ENCODE assay signal across 1 cellular context in the genomic region with DNA sequence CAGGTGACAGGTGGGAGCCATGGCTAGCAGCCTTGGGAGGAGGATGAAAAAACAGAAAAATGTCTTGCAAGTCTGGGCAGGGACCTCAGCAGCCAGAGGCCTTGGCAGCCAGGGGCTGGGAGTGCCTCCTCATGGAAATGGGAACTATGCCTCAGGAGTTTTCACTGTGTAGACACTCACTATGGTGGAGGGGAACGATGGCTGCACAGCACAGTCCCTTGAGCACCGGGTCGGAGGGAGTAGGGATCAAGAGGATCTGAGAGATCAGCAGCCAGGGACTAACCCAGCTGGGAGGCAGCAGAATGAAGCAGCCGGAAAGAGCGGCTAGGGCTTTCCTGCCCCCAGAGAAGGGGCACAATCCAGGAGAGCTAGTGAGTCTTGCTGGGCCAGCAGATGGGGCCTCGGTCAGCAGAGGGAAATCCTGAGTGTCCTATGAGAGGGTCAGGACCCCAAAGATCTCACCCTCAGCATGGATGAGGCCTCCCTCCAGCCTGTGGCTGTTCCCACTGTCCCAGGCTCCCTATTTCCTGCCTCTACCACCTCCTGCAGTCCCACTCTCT.
TF ChIP-seq lines count a peak whose summit lies in the region.

No MANE protein-coding gene starts in this region.

TF ChIP-seq in K562, 482 proteins besides CTCF, POLR2A, EP300 and RAD21 (continued from another document and continues in another):
- TF ChIP-seq, protein P1, sequence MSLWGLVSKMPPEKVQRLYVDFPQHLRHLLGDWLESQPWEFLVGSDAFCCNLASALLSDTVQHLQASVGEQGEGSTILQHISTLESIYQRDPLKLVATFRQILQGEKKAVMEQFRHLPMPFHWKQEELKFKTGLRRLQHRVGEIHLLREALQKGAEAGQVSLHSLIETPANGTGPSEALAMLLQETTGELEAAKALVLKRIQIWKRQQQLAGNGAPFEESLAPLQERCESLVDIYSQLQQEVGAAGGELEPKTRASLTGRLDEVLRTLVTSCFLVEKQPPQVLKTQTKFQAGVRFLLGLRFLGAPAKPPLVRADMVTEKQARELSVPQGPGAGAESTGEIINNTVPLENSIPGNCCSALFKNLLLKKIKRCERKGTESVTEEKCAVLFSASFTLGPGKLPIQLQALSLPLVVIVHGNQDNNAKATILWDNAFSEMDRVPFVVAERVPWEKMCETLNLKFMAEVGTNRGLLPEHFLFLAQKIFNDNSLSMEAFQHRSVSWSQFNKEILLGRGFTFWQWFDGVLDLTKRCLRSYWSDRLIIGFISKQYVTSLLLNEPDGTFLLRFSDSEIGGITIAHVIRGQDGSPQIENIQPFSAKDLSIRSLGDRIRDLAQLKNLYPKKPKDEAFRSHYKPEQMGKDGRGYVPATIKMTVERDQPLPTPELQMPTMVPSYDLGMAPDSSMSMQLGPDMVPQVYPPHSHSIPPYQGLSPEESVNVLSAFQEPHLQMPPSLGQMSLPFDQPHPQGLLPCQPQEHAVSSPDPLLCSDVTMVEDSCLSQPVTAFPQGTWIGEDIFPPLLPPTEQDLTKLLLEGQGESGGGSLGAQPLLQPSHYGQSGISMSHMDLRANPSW (CRISPR knock-in tag; IDR thresholded peaks at IDR 0.05): no peak
- TF ChIP-seq, protein P2, sequence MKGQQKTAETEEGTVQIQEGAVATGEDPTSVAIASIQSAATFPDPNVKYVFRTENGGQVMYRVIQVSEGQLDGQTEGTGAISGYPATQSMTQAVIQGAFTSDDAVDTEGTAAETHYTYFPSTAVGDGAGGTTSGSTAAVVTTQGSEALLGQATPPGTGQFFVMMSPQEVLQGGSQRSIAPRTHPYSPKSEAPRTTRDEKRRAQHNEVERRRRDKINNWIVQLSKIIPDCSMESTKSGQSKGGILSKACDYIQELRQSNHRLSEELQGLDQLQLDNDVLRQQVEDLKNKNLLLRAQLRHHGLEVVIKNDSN (CRISPR knock-in tag; IDR thresholded peaks at IDR 0.05): no peak
- 0 out of 2 replicates have a peak, but pooled peaks have one; percentile 26 for TF ChIP-seq CAMTA2 (CRISPR knock-in tag; conservative IDR thresholded peaks at IDR 0.05)
- TF ChIP-seq, protein P3, sequence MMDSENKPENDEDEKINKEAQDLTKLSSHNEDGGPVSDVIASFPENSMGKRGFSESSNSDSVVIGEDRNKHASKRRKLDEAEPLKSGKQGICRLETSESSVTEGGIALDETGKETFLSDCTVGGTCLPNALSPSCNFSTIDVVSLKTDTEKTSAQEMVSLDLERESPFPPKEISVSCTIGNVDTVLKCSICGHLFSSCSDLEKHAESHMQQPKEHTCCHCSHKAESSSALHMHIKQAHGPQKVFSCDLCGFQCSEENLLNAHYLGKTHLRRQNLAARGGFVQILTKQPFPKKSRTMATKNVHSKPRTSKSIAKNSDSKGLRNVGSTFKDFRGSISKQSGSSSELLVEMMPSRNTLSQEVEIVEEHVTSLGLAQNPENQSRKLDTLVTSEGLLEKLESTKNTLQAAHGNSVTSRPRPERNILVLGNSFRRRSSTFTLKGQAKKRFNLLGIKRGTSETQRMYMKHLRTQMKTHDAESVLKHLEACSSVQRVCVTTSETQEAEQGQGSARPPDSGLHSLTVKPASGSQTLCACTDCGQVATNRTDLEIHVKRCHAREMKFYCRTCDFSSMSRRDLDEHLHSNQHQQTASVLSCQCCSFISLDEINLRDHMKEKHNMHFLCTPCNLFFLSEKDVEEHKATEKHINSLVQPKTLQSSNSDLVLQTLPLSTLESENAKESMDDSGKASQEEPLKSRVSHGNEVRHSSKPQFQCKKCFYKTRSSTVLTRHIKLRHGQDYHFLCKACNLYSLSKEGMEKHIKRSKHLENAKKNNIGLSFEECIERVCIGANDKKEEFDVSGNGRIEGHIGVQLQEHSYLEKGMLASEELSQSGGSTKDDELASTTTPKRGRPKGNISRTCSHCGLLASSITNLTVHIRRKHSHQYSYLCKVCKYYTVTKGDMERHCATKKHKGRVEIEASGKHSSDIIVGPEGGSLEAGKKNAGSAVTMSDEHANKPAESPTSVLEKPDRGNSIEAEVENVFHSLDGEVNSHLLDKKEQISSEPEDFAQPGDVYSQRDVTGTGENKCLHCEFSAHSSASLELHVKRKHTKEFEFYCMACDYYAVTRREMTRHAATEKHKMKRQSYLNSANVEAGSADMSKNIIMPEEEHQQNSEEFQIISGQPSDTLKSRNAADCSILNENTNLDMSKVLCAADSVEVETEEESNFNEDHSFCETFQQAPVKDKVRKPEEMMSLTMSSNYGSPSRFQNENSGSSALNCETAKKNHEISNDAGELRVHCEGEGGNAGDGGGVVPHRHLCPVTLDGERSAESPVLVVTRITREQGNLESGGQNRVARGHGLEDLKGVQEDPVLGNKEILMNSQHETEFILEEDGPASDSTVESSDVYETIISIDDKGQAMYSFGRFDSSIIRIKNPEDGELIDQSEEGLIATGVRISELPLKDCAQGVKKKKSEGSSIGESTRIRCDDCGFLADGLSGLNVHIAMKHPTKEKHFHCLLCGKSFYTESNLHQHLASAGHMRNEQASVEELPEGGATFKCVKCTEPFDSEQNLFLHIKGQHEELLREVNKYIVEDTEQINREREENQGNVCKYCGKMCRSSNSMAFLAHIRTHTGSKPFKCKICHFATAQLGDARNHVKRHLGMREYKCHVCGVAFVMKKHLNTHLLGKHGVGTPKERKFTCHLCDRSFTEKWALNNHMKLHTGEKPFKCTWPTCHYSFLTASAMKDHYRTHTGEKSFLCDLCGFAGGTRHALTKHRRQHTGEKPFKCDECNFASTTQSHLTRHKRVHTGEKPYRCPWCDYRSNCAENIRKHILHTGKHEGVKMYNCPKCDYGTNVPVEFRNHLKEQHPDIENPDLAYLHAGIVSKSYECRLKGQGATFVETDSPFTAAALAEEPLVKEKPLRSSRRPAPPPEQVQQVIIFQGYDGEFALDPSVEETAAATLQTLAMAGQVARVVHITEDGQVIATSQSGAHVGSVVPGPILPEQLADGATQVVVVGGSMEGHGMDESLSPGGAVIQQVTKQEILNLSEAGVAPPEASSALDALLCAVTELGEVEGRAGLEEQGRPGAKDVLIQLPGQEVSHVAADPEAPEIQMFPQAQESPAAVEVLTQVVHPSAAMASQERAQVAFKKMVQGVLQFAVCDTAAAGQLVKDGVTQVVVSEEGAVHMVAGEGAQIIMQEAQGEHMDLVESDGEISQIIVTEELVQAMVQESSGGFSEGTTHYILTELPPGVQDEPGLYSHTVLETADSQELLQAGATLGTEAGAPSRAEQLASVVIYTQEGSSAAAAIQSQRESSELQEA (IDR thresholded peaks at IDR 0.05; ENCODE audit: low read depth): no peak
- TF ChIP-seq, protein P4, sequence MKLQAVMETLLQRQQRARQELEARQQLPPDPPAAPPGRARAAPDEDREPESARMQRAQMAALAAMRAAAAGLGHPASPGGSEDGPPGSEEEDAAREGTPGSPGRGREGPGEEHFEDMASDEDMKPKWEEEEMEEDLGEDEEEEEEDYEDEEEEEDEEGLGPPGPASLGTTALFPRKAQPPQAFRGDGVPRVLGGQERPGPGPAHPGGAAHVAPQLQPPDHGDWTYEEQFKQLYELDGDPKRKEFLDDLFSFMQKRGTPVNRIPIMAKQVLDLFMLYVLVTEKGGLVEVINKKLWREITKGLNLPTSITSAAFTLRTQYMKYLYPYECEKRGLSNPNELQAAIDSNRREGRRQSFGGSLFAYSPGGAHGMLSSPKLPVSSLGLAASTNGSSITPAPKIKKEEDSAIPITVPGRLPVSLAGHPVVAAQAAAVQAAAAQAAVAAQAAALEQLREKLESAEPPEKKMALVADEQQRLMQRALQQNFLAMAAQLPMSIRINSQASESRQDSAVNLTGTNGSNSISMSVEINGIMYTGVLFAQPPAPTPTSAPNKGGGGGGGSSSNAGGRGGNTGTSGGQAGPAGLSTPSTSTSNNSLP (IDR thresholded peaks at IDR 0.05; ENCODE audit: borderline replicate concordance, low read depth, low read length): no peak
- TF ChIP-seq, protein P5, sequence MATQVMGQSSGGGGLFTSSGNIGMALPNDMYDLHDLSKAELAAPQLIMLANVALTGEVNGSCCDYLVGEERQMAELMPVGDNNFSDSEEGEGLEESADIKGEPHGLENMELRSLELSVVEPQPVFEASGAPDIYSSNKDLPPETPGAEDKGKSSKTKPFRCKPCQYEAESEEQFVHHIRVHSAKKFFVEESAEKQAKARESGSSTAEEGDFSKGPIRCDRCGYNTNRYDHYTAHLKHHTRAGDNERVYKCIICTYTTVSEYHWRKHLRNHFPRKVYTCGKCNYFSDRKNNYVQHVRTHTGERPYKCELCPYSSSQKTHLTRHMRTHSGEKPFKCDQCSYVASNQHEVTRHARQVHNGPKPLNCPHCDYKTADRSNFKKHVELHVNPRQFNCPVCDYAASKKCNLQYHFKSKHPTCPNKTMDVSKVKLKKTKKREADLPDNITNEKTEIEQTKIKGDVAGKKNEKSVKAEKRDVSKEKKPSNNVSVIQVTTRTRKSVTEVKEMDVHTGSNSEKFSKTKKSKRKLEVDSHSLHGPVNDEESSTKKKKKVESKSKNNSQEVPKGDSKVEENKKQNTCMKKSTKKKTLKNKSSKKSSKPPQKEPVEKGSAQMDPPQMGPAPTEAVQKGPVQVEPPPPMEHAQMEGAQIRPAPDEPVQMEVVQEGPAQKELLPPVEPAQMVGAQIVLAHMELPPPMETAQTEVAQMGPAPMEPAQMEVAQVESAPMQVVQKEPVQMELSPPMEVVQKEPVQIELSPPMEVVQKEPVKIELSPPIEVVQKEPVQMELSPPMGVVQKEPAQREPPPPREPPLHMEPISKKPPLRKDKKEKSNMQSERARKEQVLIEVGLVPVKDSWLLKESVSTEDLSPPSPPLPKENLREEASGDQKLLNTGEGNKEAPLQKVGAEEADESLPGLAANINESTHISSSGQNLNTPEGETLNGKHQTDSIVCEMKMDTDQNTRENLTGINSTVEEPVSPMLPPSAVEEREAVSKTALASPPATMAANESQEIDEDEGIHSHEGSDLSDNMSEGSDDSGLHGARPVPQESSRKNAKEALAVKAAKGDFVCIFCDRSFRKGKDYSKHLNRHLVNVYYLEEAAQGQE (CRISPR knock-in tag; IDR thresholded peaks at IDR 0.05; ENCODE audit: low read depth): no peak
- TF ChIP-seq RBFOX2 (IDR thresholded peaks at IDR 0.05; ENCODE audit: low read depth, low read length): no peak
- TF ChIP-seq ZNF766 (CRISPR knock-in tag; conservative IDR thresholded peaks at IDR 0.05): no peak
- TF ChIP-seq, protein P6, sequence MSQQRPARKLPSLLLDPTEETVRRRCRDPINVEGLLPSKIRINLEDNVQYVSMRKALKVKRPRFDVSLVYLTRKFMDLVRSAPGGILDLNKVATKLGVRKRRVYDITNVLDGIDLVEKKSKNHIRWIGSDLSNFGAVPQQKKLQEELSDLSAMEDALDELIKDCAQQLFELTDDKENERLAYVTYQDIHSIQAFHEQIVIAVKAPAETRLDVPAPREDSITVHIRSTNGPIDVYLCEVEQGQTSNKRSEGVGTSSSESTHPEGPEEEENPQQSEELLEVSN (IDR thresholded peaks at IDR 0.05; ENCODE audit: borderline replicate concordance in 1 of 2, extremely low read depth in 1 of 2, insufficient read depth in 1 of 2, insufficient read length in 1 of 2, low read depth in 1 of 2, low read length in 1 of 2, poor library complexity in 1 of 2, severe bottlenecking in 1 of 2): no peak
- no peak for TF ChIP-seq ZNF232 (CRISPR knock-in tag; IDR thresholded peaks at IDR 0.05)
- no peak for TF ChIP-seq NR1H2 (CRISPR knock-in tag; IDR thresholded peaks at IDR 0.05)
- TF ChIP-seq, protein P7, sequence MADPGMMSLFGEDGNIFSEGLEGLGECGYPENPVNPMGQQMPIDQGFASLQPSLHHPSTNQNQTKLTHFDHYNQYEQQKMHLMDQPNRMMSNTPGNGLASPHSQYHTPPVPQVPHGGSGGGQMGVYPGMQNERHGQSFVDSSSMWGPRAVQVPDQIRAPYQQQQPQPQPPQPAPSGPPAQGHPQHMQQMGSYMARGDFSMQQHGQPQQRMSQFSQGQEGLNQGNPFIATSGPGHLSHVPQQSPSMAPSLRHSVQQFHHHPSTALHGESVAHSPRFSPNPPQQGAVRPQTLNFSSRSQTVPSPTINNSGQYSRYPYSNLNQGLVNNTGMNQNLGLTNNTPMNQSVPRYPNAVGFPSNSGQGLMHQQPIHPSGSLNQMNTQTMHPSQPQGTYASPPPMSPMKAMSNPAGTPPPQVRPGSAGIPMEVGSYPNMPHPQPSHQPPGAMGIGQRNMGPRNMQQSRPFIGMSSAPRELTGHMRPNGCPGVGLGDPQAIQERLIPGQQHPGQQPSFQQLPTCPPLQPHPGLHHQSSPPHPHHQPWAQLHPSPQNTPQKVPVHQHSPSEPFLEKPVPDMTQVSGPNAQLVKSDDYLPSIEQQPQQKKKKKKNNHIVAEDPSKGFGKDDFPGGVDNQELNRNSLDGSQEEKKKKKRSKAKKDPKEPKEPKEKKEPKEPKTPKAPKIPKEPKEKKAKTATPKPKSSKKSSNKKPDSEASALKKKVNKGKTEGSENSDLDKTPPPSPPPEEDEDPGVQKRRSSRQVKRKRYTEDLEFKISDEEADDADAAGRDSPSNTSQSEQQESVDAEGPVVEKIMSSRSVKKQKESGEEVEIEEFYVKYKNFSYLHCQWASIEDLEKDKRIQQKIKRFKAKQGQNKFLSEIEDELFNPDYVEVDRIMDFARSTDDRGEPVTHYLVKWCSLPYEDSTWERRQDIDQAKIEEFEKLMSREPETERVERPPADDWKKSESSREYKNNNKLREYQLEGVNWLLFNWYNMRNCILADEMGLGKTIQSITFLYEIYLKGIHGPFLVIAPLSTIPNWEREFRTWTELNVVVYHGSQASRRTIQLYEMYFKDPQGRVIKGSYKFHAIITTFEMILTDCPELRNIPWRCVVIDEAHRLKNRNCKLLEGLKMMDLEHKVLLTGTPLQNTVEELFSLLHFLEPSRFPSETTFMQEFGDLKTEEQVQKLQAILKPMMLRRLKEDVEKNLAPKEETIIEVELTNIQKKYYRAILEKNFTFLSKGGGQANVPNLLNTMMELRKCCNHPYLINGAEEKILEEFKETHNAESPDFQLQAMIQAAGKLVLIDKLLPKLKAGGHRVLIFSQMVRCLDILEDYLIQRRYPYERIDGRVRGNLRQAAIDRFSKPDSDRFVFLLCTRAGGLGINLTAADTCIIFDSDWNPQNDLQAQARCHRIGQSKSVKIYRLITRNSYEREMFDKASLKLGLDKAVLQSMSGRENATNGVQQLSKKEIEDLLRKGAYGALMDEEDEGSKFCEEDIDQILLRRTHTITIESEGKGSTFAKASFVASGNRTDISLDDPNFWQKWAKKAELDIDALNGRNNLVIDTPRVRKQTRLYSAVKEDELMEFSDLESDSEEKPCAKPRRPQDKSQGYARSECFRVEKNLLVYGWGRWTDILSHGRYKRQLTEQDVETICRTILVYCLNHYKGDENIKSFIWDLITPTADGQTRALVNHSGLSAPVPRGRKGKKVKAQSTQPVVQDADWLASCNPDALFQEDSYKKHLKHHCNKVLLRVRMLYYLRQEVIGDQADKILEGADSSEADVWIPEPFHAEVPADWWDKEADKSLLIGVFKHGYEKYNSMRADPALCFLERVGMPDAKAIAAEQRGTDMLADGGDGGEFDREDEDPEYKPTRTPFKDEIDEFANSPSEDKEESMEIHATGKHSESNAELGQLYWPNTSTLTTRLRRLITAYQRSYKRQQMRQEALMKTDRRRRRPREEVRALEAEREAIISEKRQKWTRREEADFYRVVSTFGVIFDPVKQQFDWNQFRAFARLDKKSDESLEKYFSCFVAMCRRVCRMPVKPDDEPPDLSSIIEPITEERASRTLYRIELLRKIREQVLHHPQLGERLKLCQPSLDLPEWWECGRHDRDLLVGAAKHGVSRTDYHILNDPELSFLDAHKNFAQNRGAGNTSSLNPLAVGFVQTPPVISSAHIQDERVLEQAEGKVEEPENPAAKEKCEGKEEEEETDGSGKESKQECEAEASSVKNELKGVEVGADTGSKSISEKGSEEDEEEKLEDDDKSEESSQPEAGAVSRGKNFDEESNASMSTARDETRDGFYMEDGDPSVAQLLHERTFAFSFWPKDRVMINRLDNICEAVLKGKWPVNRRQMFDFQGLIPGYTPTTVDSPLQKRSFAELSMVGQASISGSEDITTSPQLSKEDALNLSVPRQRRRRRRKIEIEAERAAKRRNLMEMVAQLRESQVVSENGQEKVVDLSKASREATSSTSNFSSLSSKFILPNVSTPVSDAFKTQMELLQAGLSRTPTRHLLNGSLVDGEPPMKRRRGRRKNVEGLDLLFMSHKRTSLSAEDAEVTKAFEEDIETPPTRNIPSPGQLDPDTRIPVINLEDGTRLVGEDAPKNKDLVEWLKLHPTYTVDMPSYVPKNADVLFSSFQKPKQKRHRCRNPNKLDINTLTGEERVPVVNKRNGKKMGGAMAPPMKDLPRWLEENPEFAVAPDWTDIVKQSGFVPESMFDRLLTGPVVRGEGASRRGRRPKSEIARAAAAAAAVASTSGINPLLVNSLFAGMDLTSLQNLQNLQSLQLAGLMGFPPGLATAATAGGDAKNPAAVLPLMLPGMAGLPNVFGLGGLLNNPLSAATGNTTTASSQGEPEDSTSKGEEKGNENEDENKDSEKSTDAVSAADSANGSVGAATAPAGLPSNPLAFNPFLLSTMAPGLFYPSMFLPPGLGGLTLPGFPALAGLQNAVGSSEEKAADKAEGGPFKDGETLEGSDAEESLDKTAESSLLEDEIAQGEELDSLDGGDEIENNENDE (IDR thresholded peaks at IDR 0.05; ENCODE audit: low read depth, low read length): no peak
